Comparison of ENCODE assay signal across 1 cellular context in the genomic region with DNA sequence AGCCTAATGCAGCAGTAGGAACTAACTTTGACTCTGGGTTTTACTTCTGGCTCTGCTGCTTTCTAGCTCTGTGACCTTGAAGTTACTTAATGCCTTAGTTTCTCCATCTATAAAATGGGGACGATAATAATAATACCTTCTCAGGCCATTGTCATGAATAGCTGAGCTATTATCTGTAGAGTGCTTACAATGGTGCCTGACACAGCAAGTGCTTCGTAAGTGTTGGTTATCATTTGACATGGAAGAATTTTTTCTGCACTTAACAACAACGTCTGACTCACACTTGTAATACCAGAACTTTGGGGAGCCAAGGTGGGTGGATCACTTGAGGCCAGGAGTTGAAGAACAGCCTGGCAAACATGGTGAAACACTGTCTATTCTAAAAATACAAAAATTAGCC.
TF ChIP-seq lines count a peak whose summit lies in the region.

No MANE protein-coding gene starts in this region.

TF ChIP-seq in K562, 482 proteins besides CTCF, POLR2A, EP300 and RAD21 (continued from another document):
- TF ChIP-seq RBM25 (IDR thresholded peaks at IDR 0.05; ENCODE audit: low read depth, low read length, severe bottlenecking) (peak; percentile 85), DMBX1 (CRISPR knock-in tag; IDR thresholded peaks at IDR 0.05; ENCODE audit: borderline replicate concordance) (no peak), KDM1A (IDR thresholded peaks at IDR 0.05) (0 out of 4 replicates have a peak, but pooled peaks of 1 of the 2 experiments have one; percentile 14), ZNF239 (CRISPR knock-in tag; IDR thresholded peaks at IDR 0.05) (peak; percentile 85), CSDE1 (IDR thresholded peaks at IDR 0.05) (no peak), ZNF699 (CRISPR knock-in tag; IDR thresholded peaks at IDR 0.05; ENCODE audit: insufficient replicate concordance) (no peak), NCOR1 (IDR thresholded peaks at IDR 0.05) (no peak), KDM5B (IDR thresholded peaks at IDR 0.05; ENCODE audit: insufficient replicate concordance, low read depth, low read length) (no peak), FOXK1 (CRISPR knock-in tag; IDR thresholded peaks at IDR 0.05; ENCODE audit: borderline replicate concordance) (no peak), BCOR (IDR thresholded peaks at IDR 0.05) (peak; percentile 75), MIER1 (IDR thresholded peaks at IDR 0.05; ENCODE audit: low read depth) (no peak)
- TF ChIP-seq, protein P1, sequence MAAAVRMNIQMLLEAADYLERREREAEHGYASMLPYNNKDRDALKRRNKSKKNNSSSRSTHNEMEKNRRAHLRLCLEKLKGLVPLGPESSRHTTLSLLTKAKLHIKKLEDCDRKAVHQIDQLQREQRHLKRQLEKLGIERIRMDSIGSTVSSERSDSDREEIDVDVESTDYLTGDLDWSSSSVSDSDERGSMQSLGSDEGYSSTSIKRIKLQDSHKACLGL (CRISPR knock-in tag; IDR thresholded peaks at IDR 0.05; ENCODE audit: borderline replicate concordance, poor library complexity, severe bottlenecking) = no peak
- TF ChIP-seq, protein P2, sequence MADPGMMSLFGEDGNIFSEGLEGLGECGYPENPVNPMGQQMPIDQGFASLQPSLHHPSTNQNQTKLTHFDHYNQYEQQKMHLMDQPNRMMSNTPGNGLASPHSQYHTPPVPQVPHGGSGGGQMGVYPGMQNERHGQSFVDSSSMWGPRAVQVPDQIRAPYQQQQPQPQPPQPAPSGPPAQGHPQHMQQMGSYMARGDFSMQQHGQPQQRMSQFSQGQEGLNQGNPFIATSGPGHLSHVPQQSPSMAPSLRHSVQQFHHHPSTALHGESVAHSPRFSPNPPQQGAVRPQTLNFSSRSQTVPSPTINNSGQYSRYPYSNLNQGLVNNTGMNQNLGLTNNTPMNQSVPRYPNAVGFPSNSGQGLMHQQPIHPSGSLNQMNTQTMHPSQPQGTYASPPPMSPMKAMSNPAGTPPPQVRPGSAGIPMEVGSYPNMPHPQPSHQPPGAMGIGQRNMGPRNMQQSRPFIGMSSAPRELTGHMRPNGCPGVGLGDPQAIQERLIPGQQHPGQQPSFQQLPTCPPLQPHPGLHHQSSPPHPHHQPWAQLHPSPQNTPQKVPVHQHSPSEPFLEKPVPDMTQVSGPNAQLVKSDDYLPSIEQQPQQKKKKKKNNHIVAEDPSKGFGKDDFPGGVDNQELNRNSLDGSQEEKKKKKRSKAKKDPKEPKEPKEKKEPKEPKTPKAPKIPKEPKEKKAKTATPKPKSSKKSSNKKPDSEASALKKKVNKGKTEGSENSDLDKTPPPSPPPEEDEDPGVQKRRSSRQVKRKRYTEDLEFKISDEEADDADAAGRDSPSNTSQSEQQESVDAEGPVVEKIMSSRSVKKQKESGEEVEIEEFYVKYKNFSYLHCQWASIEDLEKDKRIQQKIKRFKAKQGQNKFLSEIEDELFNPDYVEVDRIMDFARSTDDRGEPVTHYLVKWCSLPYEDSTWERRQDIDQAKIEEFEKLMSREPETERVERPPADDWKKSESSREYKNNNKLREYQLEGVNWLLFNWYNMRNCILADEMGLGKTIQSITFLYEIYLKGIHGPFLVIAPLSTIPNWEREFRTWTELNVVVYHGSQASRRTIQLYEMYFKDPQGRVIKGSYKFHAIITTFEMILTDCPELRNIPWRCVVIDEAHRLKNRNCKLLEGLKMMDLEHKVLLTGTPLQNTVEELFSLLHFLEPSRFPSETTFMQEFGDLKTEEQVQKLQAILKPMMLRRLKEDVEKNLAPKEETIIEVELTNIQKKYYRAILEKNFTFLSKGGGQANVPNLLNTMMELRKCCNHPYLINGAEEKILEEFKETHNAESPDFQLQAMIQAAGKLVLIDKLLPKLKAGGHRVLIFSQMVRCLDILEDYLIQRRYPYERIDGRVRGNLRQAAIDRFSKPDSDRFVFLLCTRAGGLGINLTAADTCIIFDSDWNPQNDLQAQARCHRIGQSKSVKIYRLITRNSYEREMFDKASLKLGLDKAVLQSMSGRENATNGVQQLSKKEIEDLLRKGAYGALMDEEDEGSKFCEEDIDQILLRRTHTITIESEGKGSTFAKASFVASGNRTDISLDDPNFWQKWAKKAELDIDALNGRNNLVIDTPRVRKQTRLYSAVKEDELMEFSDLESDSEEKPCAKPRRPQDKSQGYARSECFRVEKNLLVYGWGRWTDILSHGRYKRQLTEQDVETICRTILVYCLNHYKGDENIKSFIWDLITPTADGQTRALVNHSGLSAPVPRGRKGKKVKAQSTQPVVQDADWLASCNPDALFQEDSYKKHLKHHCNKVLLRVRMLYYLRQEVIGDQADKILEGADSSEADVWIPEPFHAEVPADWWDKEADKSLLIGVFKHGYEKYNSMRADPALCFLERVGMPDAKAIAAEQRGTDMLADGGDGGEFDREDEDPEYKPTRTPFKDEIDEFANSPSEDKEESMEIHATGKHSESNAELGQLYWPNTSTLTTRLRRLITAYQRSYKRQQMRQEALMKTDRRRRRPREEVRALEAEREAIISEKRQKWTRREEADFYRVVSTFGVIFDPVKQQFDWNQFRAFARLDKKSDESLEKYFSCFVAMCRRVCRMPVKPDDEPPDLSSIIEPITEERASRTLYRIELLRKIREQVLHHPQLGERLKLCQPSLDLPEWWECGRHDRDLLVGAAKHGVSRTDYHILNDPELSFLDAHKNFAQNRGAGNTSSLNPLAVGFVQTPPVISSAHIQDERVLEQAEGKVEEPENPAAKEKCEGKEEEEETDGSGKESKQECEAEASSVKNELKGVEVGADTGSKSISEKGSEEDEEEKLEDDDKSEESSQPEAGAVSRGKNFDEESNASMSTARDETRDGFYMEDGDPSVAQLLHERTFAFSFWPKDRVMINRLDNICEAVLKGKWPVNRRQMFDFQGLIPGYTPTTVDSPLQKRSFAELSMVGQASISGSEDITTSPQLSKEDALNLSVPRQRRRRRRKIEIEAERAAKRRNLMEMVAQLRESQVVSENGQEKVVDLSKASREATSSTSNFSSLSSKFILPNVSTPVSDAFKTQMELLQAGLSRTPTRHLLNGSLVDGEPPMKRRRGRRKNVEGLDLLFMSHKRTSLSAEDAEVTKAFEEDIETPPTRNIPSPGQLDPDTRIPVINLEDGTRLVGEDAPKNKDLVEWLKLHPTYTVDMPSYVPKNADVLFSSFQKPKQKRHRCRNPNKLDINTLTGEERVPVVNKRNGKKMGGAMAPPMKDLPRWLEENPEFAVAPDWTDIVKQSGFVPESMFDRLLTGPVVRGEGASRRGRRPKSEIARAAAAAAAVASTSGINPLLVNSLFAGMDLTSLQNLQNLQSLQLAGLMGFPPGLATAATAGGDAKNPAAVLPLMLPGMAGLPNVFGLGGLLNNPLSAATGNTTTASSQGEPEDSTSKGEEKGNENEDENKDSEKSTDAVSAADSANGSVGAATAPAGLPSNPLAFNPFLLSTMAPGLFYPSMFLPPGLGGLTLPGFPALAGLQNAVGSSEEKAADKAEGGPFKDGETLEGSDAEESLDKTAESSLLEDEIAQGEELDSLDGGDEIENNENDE (IDR thresholded peaks at IDR 0.05; ENCODE audit: low read depth, low read length) = no peak
